8 cellular contexts compared by ENCODE assay signal in genomic region chr17:40219073-40219860, GRCh38. TPM values are rescaled to one million over a fixed set of nuclear protein-coding genes. Genes with fewer than 3 reads are reported as not detected.
A peak's percentile ranks its signal among the peaks of the same experiment; 100 is the strongest.
DNase-seq lines count a peak whose midpoint lies in the region; ATAC-seq and TF ChIP-seq lines count a peak whose summit lies in the region.

Gene WIPF2, plus strand, starts transcription at chr17:40219304. Its CDS starts 37,156 bp downstream, at chr17:40256460.

- DNase-seq in GM12864 (ENCODE audit: low read depth) = peak; percentile 85
- DNase-seq in NCI-H1417 treated with DMSO at 0.1 percent for 48 hours (lab: John Stamatoyannopoulos, UW) = peak; percentile 91
- peak; percentile 96 for DNase-seq in SW480 (ENCODE audit: low spot score)
- DNase-seq in activated naive CD8-positive, alpha-beta T cell treated with anti-CD3 and anti-CD28 coated beads, Interleukin-2, amount 50 U/mL, for 24 hours = peak; percentile 98
- peak; percentile 97 to 98 (median 97) for DNase-seq in heart left ventricle
- DNase-seq in pons (ENCODE audit: low spot score) = peak; percentile 96
- peak; percentile 96 to 99 for DNase-seq in upper lobe of left lung

- H3K9me3 Mint-ChIP-seq in activated naive CD8-positive, alpha-beta T cell treated with anti-CD3 and anti-CD28 coated beads, Interleukin-2, amount 50 U/mL, for 24 hours = no peaks in the 10 kb centered on the region

- H3K27ac ChIP-seq in heart left ventricle = peak within 1 kb of the TSS; percentile 69 to 96 (median 91)
- peak within 1 kb of the TSS; percentile 90 to 97 (median 96) for H3K27ac ChIP-seq in upper lobe of left lung

- TF ChIP-seq POLR2A in heart left ventricle (IDR thresholded peaks at IDR 0.05) = peak in 1 of 2 donors; percentile 79
- TF ChIP-seq POLR2A in upper lobe of left lung (IDR thresholded peaks at IDR 0.05) = peak in 2 of 4 donors; percentile 17 to 82

- H3K4me3 ChIP-seq in GM12864 (ENCODE audit: low read depth, low read length) (peak within 1 kb of the TSS; percentile 66), heart left ventricle (peak within 1 kb of the TSS; percentile 53 to 91 (median 71)), upper lobe of left lung (peak within 1 kb of the TSS; percentile 60 to 85 (median 69))

- H3K9me3 ChIP-seq in heart left ventricle (no peaks in the 10 kb centered on the region), upper lobe of left lung (no peaks in the 10 kb centered on the region)

- H3K36me3 Mint-ChIP-seq in activated naive CD8-positive, alpha-beta T cell treated with anti-CD3 and anti-CD28 coated beads, Interleukin-2, amount 50 U/mL, for 24 hours (ENCODE audit: low read depth) = peaks cover 2% of the 10 kb centered on the region

- H3K27ac Mint-ChIP-seq in activated naive CD8-positive, alpha-beta T cell treated with anti-CD3 and anti-CD28 coated beads, Interleukin-2, amount 50 U/mL, for 24 hours = peak within 1 kb of the TSS; percentile 99

- 1% methylated on average over 43 to 60 of the region's 60 CpGs for WGBS in heart left ventricle, 4 donors
- 0 to 1% methylated on average over 26 to 35 of the region's 60 CpGs for WGBS in upper lobe of left lung, 2 donors

- H3K27me3 ChIP-seq in heart left ventricle (no peaks in the 10 kb centered on the region), upper lobe of left lung (no peaks in the 10 kb centered on the region)

- H3K4me3 Mint-ChIP-seq in activated naive CD8-positive, alpha-beta T cell treated with anti-CD3 and anti-CD28 coated beads, Interleukin-2, amount 50 U/mL, for 24 hours = peak within 1 kb of the TSS; percentile 90

- TF ChIP-seq CTCF in GM12864 (IDR thresholded peaks at IDR 0.05; ENCODE audit: low read depth, low read length, missing control alignments) = peak; percentile 45
- TF ChIP-seq CTCF in heart left ventricle (IDR thresholded peaks at IDR 0.05) = peak; percentile 56 to 93 (median 82)
- TF ChIP-seq CTCF in upper lobe of left lung (IDR thresholded peaks at IDR 0.05) = peak; percentile 52 to 91 (median 82)

- no peaks in the 10 kb centered on the region for H3K27me3 Mint-ChIP-seq in activated naive CD8-positive, alpha-beta T cell treated with anti-CD3 and anti-CD28 coated beads, Interleukin-2, amount 50 U/mL, for 24 hours

- H3K36me3 ChIP-seq in heart left ventricle (peaks cover 0 to 4% (median 0%) of the 10 kb centered on the region in 9 donors), upper lobe of left lung (no peaks in the 10 kb centered on the region)

- intact Hi-C loops in heart left ventricle (cut with DNase I) = loop anchor here in 7 of 10 donors (5.0 to 10.0 kb wide), 4 partner anchors 56 to 136 kb away; partner anchors contain the start of gene CDC6 (in 5 of the 7)

- peaks cover 33% of the 10 kb centered on the region for H3K4me1 Mint-ChIP-seq in activated naive CD8-positive, alpha-beta T cell treated with anti-CD3 and anti-CD28 coated beads, Interleukin-2, amount 50 U/mL, for 24 hours

- H3K4me1 ChIP-seq in heart left ventricle = peaks cover 0 to 28% (median 12%) of the 10 kb centered on the region in 12 donors
- peaks cover 14 to 30% (median 16%) of the 10 kb centered on the region in 4 donors for H3K4me1 ChIP-seq in upper lobe of left lung

- no peak for TF ChIP-seq EP300 in upper lobe of left lung (IDR thresholded peaks at IDR 0.05)

- peak; percentile 91 for ATAC-seq in HG02678 (IDR thresholded peaks at IDR 0.05; ENCODE audit: unreplicated experiment)
- ATAC-seq in activated naive CD8-positive, alpha-beta T cell treated with anti-CD3 and anti-CD28 coated beads, Interleukin-2, amount 50 U/mL, for 24 hours = peak; percentile 86
- peak; percentile 98 to 99 (median 99) for ATAC-seq in heart left ventricle
- ATAC-seq in upper lobe of left lung (ENCODE audit: low FRiP score in 2 of 2) = peak; percentile 99 to 100

RNA-seq across cellular contexts. Expression of gene WIPF2, which starts in this region (rescaled TPM):
- total RNA-seq in heart left ventricle (10 to 100 TPM in 6 of 9 donors, 1 to 10 TPM in 3; 8.4 to 17.6 (median 11.2) TPM), upper lobe of left lung (10 to 100 TPM; 19.9 to 39.8 (median 26.2) TPM)
- polyA plus RNA-seq in heart left ventricle = 10 to 100 TPM in 1 of 2 donors, 1 to 10 TPM in 1; 6.6 to 12.2 TPM

Comparison
In these comparisons a context has a peak if more than half of its experiments do, and no peak if none do; other contexts are left out.
1. Peak in every context shown above with its lines: DNase-seq, ATAC-seq, H3K4me3 ChIP-seq and H3K27ac ChIP-seq.